Comparison of ENCODE assay signal across 8 cellular contexts in genomic region chr3:183697123-183697609, GRCh38. TPM values are rescaled to one million over a fixed set of nuclear protein-coding genes. Genes with fewer than 3 reads are reported as not detected.
DNase-seq lines count a peak whose midpoint lies in the region; ATAC-seq and TF ChIP-seq lines count a peak whose summit lies in the region.

No MANE protein-coding gene starts in this region.

- H3K27me3 ChIP-seq in CD4-positive, CD25-positive, alpha-beta regulatory T cell (ENCODE audit: control insufficient read depth, insufficient read depth, low read length) = no peaks in the 10 kb centered on the region
- H3K27me3 ChIP-seq in MG63 (no peaks in the 10 kb centered on the region), duodenal mucosa (ENCODE audit: control insufficient read depth in 1 of 2, insufficient read depth in 2 of 2, low read length in 2 of 2) (no peaks in the 10 kb centered on the region)

- no peak for DNase-seq in CD4-positive, CD25-positive, alpha-beta regulatory T cell
- DNase-seq in MG63 (no peak), neural crest cell (ENCODE audit: low read depth, low spot score) (no peak), OCI-M2 (lab: John Stamatoyannopoulos, UW; ENCODE audit: unreplicated experiment) (no peak)
- DNase-seq in stimulated activated CD8-positive, alpha-beta memory T cell treated with anti-CD3 and anti-CD28 coated beads, Interleukin-4, amount 100 ng/mL, for 48 hours = no peak

- peaks cover 5% of the 10 kb centered on the region for H3K36me3 Mint-ChIP-seq in CD4-positive, CD25-positive, alpha-beta regulatory T cell
- peaks cover 7% of the 10 kb centered on the region for H3K36me3 Mint-ChIP-seq in neural crest cell (ENCODE audit: low read depth)

- H3K4me1 ChIP-seq in CD4-positive, CD25-positive, alpha-beta regulatory T cell (ENCODE audit: control insufficient read depth, insufficient read depth, low read length, poor library complexity, severe bottlenecking) = peaks cover 18% of the 10 kb centered on the region
- H3K4me1 ChIP-seq in duodenal mucosa (ENCODE audit: control insufficient read depth in 1 of 2, insufficient read depth in 2 of 2, low read length in 2 of 2) = peaks cover 11% of the 10 kb centered on the region in 2 donors

- H3K36me3 ChIP-seq in CD4-positive, CD25-positive, alpha-beta regulatory T cell (ENCODE audit: control insufficient read depth, insufficient read depth, low read length) = no peaks in the 10 kb centered on the region
- H3K36me3 ChIP-seq in MG63 (peaks cover 16% of the 10 kb centered on the region), duodenal mucosa (ENCODE audit: control insufficient read depth in 1 of 2, insufficient read depth in 2 of 2, low read length in 2 of 2) (no peaks in the 10 kb centered on the region)

- H3K9me3 ChIP-seq in CD4-positive, CD25-positive, alpha-beta regulatory T cell (ENCODE audit: control insufficient read depth in 2 of 2, low read length in 2 of 2) = no peaks in the 10 kb centered on the region
- H3K9me3 ChIP-seq in MG63 (no peaks in the 10 kb centered on the region), duodenal mucosa (ENCODE audit: control insufficient read depth in 1 of 2, low read length in 2 of 2) (no peaks in the 10 kb centered on the region)

- no peaks in the 10 kb centered on the region for H3K27me3 Mint-ChIP-seq in CD4-positive, CD25-positive, alpha-beta regulatory T cell
- no peaks in the 10 kb centered on the region for H3K27me3 Mint-ChIP-seq in neural crest cell (ENCODE audit: low read depth)

- peak overlapping the region; percentile 41 to 92 (median 90) for H3K27ac Mint-ChIP-seq in CD4-positive, CD25-positive, alpha-beta regulatory T cell
- H3K27ac Mint-ChIP-seq in neural crest cell (ENCODE audit: unreplicated experiment) = no peak overlapping the region

- no peak for TF ChIP-seq CTCF in neural crest cell (conservative IDR thresholded peaks at IDR 0.05)

- H3K4me3 ChIP-seq in CD4-positive, CD25-positive, alpha-beta regulatory T cell (ENCODE audit: low read depth, low read length) = peak overlapping the region; percentile 94
- H3K4me3 ChIP-seq in MG63 = peak overlapping the region; percentile 94
- peak overlapping the region; percentile 88 to 97 for H3K4me3 ChIP-seq in duodenal mucosa (ENCODE audit: low read depth in 1 of 2, low read length in 2 of 2)

- peaks cover 28 to 37% (median 33%) of the 10 kb centered on the region in 4 donors for H3K4me1 Mint-ChIP-seq in CD4-positive, CD25-positive, alpha-beta regulatory T cell
- H3K4me1 Mint-ChIP-seq in neural crest cell = peaks cover 44% of the 10 kb centered on the region

- H3K9me3 Mint-ChIP-seq in CD4-positive, CD25-positive, alpha-beta regulatory T cell = peaks cover 0 to 4% (median 0%) of the 10 kb centered on the region in 7 donors
- no peaks in the 10 kb centered on the region for H3K9me3 Mint-ChIP-seq in neural crest cell

- H3K27ac ChIP-seq in CD4-positive, CD25-positive, alpha-beta regulatory T cell (ENCODE audit: insufficient read depth, low read length, poor library complexity, severe bottlenecking) = peak overlapping the region; percentile 27
- H3K27ac ChIP-seq in duodenal mucosa (ENCODE audit: low read depth, low read length) = no peak overlapping the region

- ATAC-seq in CD4-positive, CD25-positive, alpha-beta regulatory T cell (ENCODE audit: low read depth in 2 of 2) = no peak
- no peak for ATAC-seq in GM19328 (IDR thresholded peaks at IDR 0.05; ENCODE audit: unreplicated experiment)
- no peak for ATAC-seq in GM19455 (IDR thresholded peaks at IDR 0.05; ENCODE audit: unreplicated experiment)

- H3K9ac ChIP-seq in duodenal mucosa (ENCODE audit: low read depth in 1 of 2, low read length in 2 of 2) = peak overlapping the region; percentile 57 to 90

- peak overlapping the region; percentile 85 to 95 (median 90) for H3K4me3 Mint-ChIP-seq in CD4-positive, CD25-positive, alpha-beta regulatory T cell
- peak overlapping the region; percentile 91 for H3K4me3 Mint-ChIP-seq in neural crest cell

RNA-seq across cellular contexts. Expression of gene YEATS2, which starts 0.4 kb away (rescaled TPM):
- total RNA-seq in CD4-positive, CD25-positive, alpha-beta regulatory T cell = 31.8 TPM
- 1 to 10 TPM; 2.6 to 3.7 (median 3.4) TPM for polyA plus RNA-seq in CD4-positive, CD25-positive, alpha-beta regulatory T cell
- total RNA-seq in MG63 (2014; rRNA removed; shearing (Covaris generic); ENCODE audit: low replicate concordance) = 26.6 and 34.6 TPM in 2 replicates
- total RNA-seq in neural crest cell = 61.9 and 64.6 TPM in 2 replicates
